Comparison of ENCODE assay signal across 15 cellular contexts in the genomic region with DNA sequence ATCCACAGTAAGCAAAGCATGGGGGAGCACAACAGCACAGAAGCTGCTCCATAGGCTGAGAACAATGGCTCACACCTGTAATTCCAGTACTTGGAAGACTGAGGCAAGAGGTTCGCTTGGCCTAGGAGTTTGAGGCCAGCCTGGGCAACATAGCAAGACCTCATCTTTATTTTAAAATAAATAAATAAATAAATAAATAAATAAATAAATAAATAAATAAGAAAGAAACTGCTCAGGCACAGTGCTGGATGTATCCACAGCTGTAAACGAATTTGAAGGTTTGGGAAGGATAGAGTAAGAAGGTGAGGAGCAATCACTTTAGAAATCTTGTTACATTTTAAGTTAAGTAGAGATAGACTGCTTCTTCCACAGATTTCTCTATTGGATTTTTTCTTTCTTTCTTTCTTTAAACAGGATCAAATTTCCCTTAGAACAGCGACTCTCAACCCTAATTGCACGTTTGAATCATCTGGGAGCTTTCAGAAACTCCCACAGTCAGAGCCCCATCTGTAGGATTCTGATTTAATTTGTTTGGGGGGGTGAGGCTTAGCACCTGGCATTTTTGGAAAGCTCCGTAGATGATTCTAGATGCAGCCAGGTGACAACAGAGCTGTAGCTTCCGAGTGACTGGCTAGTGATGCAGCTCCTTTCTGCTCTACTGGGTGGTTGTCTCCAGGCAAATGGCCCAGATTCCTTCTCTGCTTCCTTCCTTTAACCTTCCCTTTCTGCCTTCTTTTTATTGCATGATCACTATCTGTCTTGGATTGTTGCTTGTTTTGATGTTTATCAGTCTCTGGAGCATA. TPM values are rescaled to one million over a fixed set of nuclear protein-coding genes. Genes with fewer than 3 reads are reported as not detected.
DNase-seq lines count a peak whose midpoint lies in the region; ATAC-seq and TF ChIP-seq lines count a peak whose summit lies in the region.
"Had no signal": no experiment of that assay in that cellular context is flagged by ENCODE, and none has a peak within 500 bp of the region (broad histone marks: within the 10 kb centered on the region; RNA-seq: fewer than 3 reads in every experiment).

No MANE protein-coding gene starts in this region.

- DNase-seq in activated naive CD4-positive, alpha-beta T cell treated with anti-CD3 and anti-CD28 coated beads, Interleukin-2, amount 10 ng/mL, durations not matched to agents 7 days and 5 days = no peak
- DNase-seq in activated naive CD4-positive, alpha-beta T cell treated with anti-CD3 and anti-CD28 coated beads, Interleukin-2, amount 50 U/mL, for 16 hours = no peak
- DNase-seq in NCI-H69 (lab: John Stamatoyannopoulos, UW) (peak; percentile 86), NCI-H1048 (lab: John Stamatoyannopoulos, UW) (no peak), foreskin keratinocyte (no peak), hypothalamus (lab: John Stamatoyannopoulos, UW) (no peak)
- DNase-seq in central memory CD8-positive, alpha-beta T cell (ENCODE audit: low spot score in 2 of 2) = no peak
- no peak for DNase-seq in stimulated activated effector memory CD8-positive, alpha-beta T cell treated with anti-CD3 and anti-CD28 coated beads, Interleukin-12 subunit alpha, Interleukin-12 subunit beta, amount 100 ng/mL, for 72 hours (ENCODE audit: low spot score in 2 of 2)
- DNase-seq: dermis blood vessel endothelial cell; immature natural killer cell; mucosa of descending colon; NCI-H82; retina; stimulated activated CD4-positive, alpha-beta T cell treated with anti-CD3 and anti-CD28 coated beads, Interleukin-4, amount 100 ng/mL, for 1 hour had no signal

- no peaks in the 10 kb centered on the region for H3K27me3 Mint-ChIP-seq in activated naive CD4-positive, alpha-beta T cell treated with anti-CD3 and anti-CD28 coated beads, Interleukin-2, amount 10 ng/mL, durations not matched to agents 7 days and 5 days
- no peaks in the 10 kb centered on the region for H3K27me3 Mint-ChIP-seq in central memory CD8-positive, alpha-beta T cell

- CTCF ChIA-PET in activated naive CD4-positive, alpha-beta T cell treated with anti-CD3 and anti-CD28 coated beads, Interleukin-2, amount 10 ng/mL, durations not matched to agents 7 days and 5 days (lab: Charles Lee) = interaction anchor here (0.6 to 8.1 kb wide), 21 partner anchors 10 to 373 kb away, joined by 3 to 115 read pairs (median 5); no protein-coding TSS in a partner anchor

- H3K4me1 Mint-ChIP-seq in activated naive CD4-positive, alpha-beta T cell treated with anti-CD3 and anti-CD28 coated beads, Interleukin-2, amount 10 ng/mL, durations not matched to agents 7 days and 5 days = peaks cover 80% of the 10 kb centered on the region
- H3K4me1 Mint-ChIP-seq in central memory CD8-positive, alpha-beta T cell = peaks cover 57% of the 10 kb centered on the region
- peaks cover 70% of the 10 kb centered on the region for H3K4me1 Mint-ChIP-seq in stimulated activated effector memory CD8-positive, alpha-beta T cell treated with anti-CD3 and anti-CD28 coated beads, Interleukin-12 subunit alpha, Interleukin-12 subunit beta, amount 100 ng/mL, for 72 hours

- H3K4me3 Mint-ChIP-seq in activated naive CD4-positive, alpha-beta T cell treated with anti-CD3 and anti-CD28 coated beads, Interleukin-2, amount 10 ng/mL, durations not matched to agents 7 days and 5 days = no peak overlapping the region
- peak overlapping the region; percentile 10 for H3K4me3 Mint-ChIP-seq in central memory CD8-positive, alpha-beta T cell
- peak overlapping the region; percentile 45 for H3K4me3 Mint-ChIP-seq in stimulated activated effector memory CD8-positive, alpha-beta T cell treated with anti-CD3 and anti-CD28 coated beads, Interleukin-12 subunit alpha, Interleukin-12 subunit beta, amount 100 ng/mL, for 72 hours
- H3K4me3 Mint-ChIP-seq: WTC11 had no signal

- H3K27ac ChIP-seq in foreskin keratinocyte = no peak overlapping the region

- TF ChIP-seq CTCF in foreskin keratinocyte (conservative IDR thresholded peaks at IDR 0.05) = no peak

- H3K4me1 ChIP-seq in foreskin keratinocyte = no peaks in the 10 kb centered on the region

- ATAC-seq in central memory CD8-positive, alpha-beta T cell (replicated peaks; ENCODE audit: extremely low read depth, poor library complexity, severe bottlenecking) = no peak
- ATAC-seq in stimulated activated effector memory CD8-positive, alpha-beta T cell treated with anti-CD3 and anti-CD28 coated beads, Interleukin-12 subunit alpha, Interleukin-12 subunit beta, amount 100 ng/mL, for 72 hours = no peak
- ATAC-seq in foreskin keratinocyte = no peak
- ATAC-seq: mucosa of descending colon, WTC11 had no signal

- peaks cover 3% of the 10 kb centered on the region for H3K36me3 Mint-ChIP-seq in activated naive CD4-positive, alpha-beta T cell treated with anti-CD3 and anti-CD28 coated beads, Interleukin-2, amount 10 ng/mL, durations not matched to agents 7 days and 5 days
- H3K36me3 Mint-ChIP-seq in central memory CD8-positive, alpha-beta T cell (ENCODE audit: insufficient read depth) = peaks cover 7% of the 10 kb centered on the region
- H3K36me3 Mint-ChIP-seq in stimulated activated effector memory CD8-positive, alpha-beta T cell treated with anti-CD3 and anti-CD28 coated beads, Interleukin-12 subunit alpha, Interleukin-12 subunit beta, amount 100 ng/mL, for 72 hours = peaks cover 12% of the 10 kb centered on the region
- H3K36me3 Mint-ChIP-seq: immature natural killer cell, WTC11 had no signal

- H3K27ac Mint-ChIP-seq in activated naive CD4-positive, alpha-beta T cell treated with anti-CD3 and anti-CD28 coated beads, Interleukin-2, amount 10 ng/mL, durations not matched to agents 7 days and 5 days = peak overlapping the region; percentile 84
- peak overlapping the region; percentile 68 for H3K27ac Mint-ChIP-seq in central memory CD8-positive, alpha-beta T cell (ENCODE audit: low read depth)
- peak overlapping the region; percentile 79 for H3K27ac Mint-ChIP-seq in stimulated activated effector memory CD8-positive, alpha-beta T cell treated with anti-CD3 and anti-CD28 coated beads, Interleukin-12 subunit alpha, Interleukin-12 subunit beta, amount 100 ng/mL, for 72 hours
- H3K27ac Mint-ChIP-seq: WTC11 had no signal

- no peaks in the 10 kb centered on the region for H3K27me3 ChIP-seq in foreskin keratinocyte

- no peaks in the 10 kb centered on the region for H3K9me3 Mint-ChIP-seq in activated naive CD4-positive, alpha-beta T cell treated with anti-CD3 and anti-CD28 coated beads, Interleukin-2, amount 10 ng/mL, durations not matched to agents 7 days and 5 days
- H3K9me3 Mint-ChIP-seq in central memory CD8-positive, alpha-beta T cell = no peaks in the 10 kb centered on the region
- no peaks in the 10 kb centered on the region for H3K9me3 Mint-ChIP-seq in stimulated activated effector memory CD8-positive, alpha-beta T cell treated with anti-CD3 and anti-CD28 coated beads, Interleukin-12 subunit alpha, Interleukin-12 subunit beta, amount 100 ng/mL, for 72 hours
- H3K9me3 Mint-ChIP-seq: immature natural killer cell had no signal

RNA-seq across cellular contexts. Expression of gene S1PR1, which starts 53.5 kb away (rescaled TPM):
- 16.9 and 24.9 TPM in 2 replicates for total RNA-seq in foreskin keratinocyte
- 6.4 and 12.1 TPM in 2 replicates for polyA plus RNA-seq in foreskin keratinocyte
